Comparison of ENCODE assay signal across 10 cellular contexts in genomic region chr3:23776352-23776891, GRCh38. TPM values are rescaled to one million over a fixed set of nuclear protein-coding genes. Genes with fewer than 3 reads are reported as not detected.
DNase-seq lines count a peak whose midpoint lies in the region; ATAC-seq, FAIRE-seq and TF ChIP-seq lines count a peak whose summit lies in the region.
"Had no signal": no experiment of that assay in that cellular context is flagged by ENCODE, and none has a peak within 500 bp of the region (broad histone marks: within the 10 kb centered on the region; RNA-seq: fewer than 3 reads in every experiment).

No MANE protein-coding gene starts in this region.

- no peak overlapping the region for H3K4me3 ChIP-seq in GM23338
- no peak overlapping the region for H3K4me3 ChIP-seq in bronchial epithelial cell (ENCODE audit: low read depth, low read length)
- no peak overlapping the region for H3K4me3 ChIP-seq in skin epidermis
- no peak overlapping the region for H3K4me3 ChIP-seq in adrenal gland

- H3F3A ChIP-seq in GM23338 (replicated peaks; ENCODE audit: low read depth) = no peaks in the 10 kb centered on the region

- H3K4me1 Mint-ChIP-seq in GM23338 = peaks cover 2% of the 10 kb centered on the region; the same call in 1 of the 3 replicates
- no peaks in the 10 kb centered on the region for H3K4me1 Mint-ChIP-seq in activated CD8-positive, alpha-beta T cell treated with anti-CD3 and anti-CD28 coated beads for 36 hours (ENCODE audit: low read depth)

- no peak for TF ChIP-seq POLR2A in adrenal gland (IDR thresholded peaks at IDR 0.05)

- intact Hi-C loops in adrenal gland (cut with DNase I) = no loop called here
- intact Hi-C loops in activated CD8-positive, alpha-beta T cell treated with anti-CD3 and anti-CD28 coated beads for 36 hours (cut with micrococcal nuclease) = no loop called here

- no peak overlapping the region for H3K4me2 ChIP-seq in GM23338

- CTCF ChIA-PET in activated CD8-positive, alpha-beta T cell treated with anti-CD3 and anti-CD28 coated beads for 36 hours (lab: Charles Lee) = interaction anchor here (1.3 kb wide), 1 partner anchor 14 kb away, joined by 5 read pairs; no protein-coding TSS in a partner anchor

- H3K27me3 Mint-ChIP-seq in GM23338 (ENCODE audit: insufficient read depth, low read depth, poor library complexity) = no peaks in the 10 kb centered on the region
- H3K27me3 Mint-ChIP-seq in activated CD8-positive, alpha-beta T cell treated with anti-CD3 and anti-CD28 coated beads for 36 hours = peaks cover 6% of the 10 kb centered on the region

- DNase-seq in GM23338 (ENCODE audit: low spot score) (no peak), bronchial epithelial cell (ENCODE audit: low read depth) (peak; percentile 39), hepatic stellate cell (ENCODE audit: low spot score) (peak; percentile 85), adrenal gland (no peak), GM19240 (ENCODE audit: insufficient read length, low spot score) (no peak)
- no peak for DNase-seq in activated CD8-positive, alpha-beta T cell treated with anti-CD3 and anti-CD28 coated beads for 36 hours
- DNase-seq: activated T-cell treated with anti-CD3 and anti-CD28 coated beads for 4 hours, NCI-H1694 had no signal

- H3K9me3 Mint-ChIP-seq in GM23338 = no peaks in the 10 kb centered on the region; the same call in 2 of the 3 replicates
- no peaks in the 10 kb centered on the region for H3K9me3 Mint-ChIP-seq in activated CD8-positive, alpha-beta T cell treated with anti-CD3 and anti-CD28 coated beads for 36 hours

- no peaks in the 10 kb centered on the region for H3K79me2 ChIP-seq in GM23338 (replicated peaks; ENCODE audit: insufficient read depth)

- no peaks in the 10 kb centered on the region for H3K27me3 ChIP-seq in GM23338 (ENCODE audit: insufficient read depth)
- H3K27me3 ChIP-seq in bronchial epithelial cell (ENCODE audit: control insufficient read depth, insufficient read depth, low read length) = no peaks in the 10 kb centered on the region
- H3K27me3 ChIP-seq in adrenal gland = no peaks in the 10 kb centered on the region

- ATAC-seq in GM23338 (peak; percentile 68), HG02973 (IDR thresholded peaks at IDR 0.05; ENCODE audit: unreplicated experiment) (no peak)
- ATAC-seq in activated CD8-positive, alpha-beta T cell treated with anti-CD3 and anti-CD28 coated beads for 36 hours = no peak

- no peak overlapping the region for H3K27ac Mint-ChIP-seq in GM23338
- no peak overlapping the region for H3K27ac Mint-ChIP-seq in activated CD8-positive, alpha-beta T cell treated with anti-CD3 and anti-CD28 coated beads for 36 hours

- no peak overlapping the region for H3K4me3 Mint-ChIP-seq in GM23338
- no peak overlapping the region for H3K4me3 Mint-ChIP-seq in activated CD8-positive, alpha-beta T cell treated with anti-CD3 and anti-CD28 coated beads for 36 hours

- H3K9me3 ChIP-seq in adrenal gland (replicated peaks in 1 of 3) = no peaks in the 10 kb centered on the region

- 43 to 81% (median 72%) methylated on average over 3 to 6 of the region's 6 CpGs for WGBS in adrenal gland, 4 donors

- no peak for TF ChIP-seq CTCF in GM23338 (conservative IDR thresholded peaks at IDR 0.05; ENCODE audit: low read depth in 2 of 2)
- TF ChIP-seq CTCF in bronchial epithelial cell (IDR thresholded peaks at IDR 0.05; ENCODE audit: insufficient read depth, low read length, severe bottlenecking) = no peak
- no peak for TF ChIP-seq CTCF in adrenal gland (IDR thresholded peaks at IDR 0.05)
- TF ChIP-seq CTCF in activated CD8-positive, alpha-beta T cell treated with anti-CD3 and anti-CD28 coated beads for 36 hours (IDR thresholded peaks at IDR 0.05) = no peak

- no peaks in the 10 kb centered on the region for H3K36me3 Mint-ChIP-seq in GM23338 (ENCODE audit: low read depth)
- no peaks in the 10 kb centered on the region for H3K36me3 Mint-ChIP-seq in activated CD8-positive, alpha-beta T cell treated with anti-CD3 and anti-CD28 coated beads for 36 hours (ENCODE audit: low read depth)

- H2AFZ ChIP-seq in GM23338 = peak overlapping the region; percentile 93

- H4K20me1 ChIP-seq in GM23338 (replicated peaks; ENCODE audit: insufficient read depth) = no peaks in the 10 kb centered on the region

- H3K4me1 ChIP-seq in GM23338 (ENCODE audit: insufficient read depth) (no peaks in the 10 kb centered on the region), adrenal gland (replicated peaks in 1 of 2) (no peaks in the 10 kb centered on the region)

- POLR2A ChIA-PET in activated CD8-positive, alpha-beta T cell treated with anti-CD3 and anti-CD28 coated beads for 36 hours (lab: Charles Lee) = no interaction called here

- FAIRE-seq in bronchial epithelial cell (lab: Jason Lieb, UNC) = no peak

- no peaks in the 10 kb centered on the region for H3K36me3 ChIP-seq in GM23338 (ENCODE audit: insufficient read depth)
- no peaks in the 10 kb centered on the region for H3K36me3 ChIP-seq in bronchial epithelial cell (ENCODE audit: control insufficient read depth, insufficient read depth, low read length)
- H3K36me3 ChIP-seq in adrenal gland (replicated peaks in 1 of 2) = no peaks in the 10 kb centered on the region

- no peaks in the 10 kb centered on the region for H3K9me2 ChIP-seq in GM23338 (ENCODE audit: insufficient read depth)

- no peak overlapping the region for H3K27ac ChIP-seq in GM23338 (ENCODE audit: low read depth)
- H3K27ac ChIP-seq in skin epidermis = peak overlapping the region in 12 of 21 experiments; percentile 17 to 88 (median 56)
- H3K27ac ChIP-seq in adrenal gland = peak overlapping the region in 1 of 5 donors; percentile 65

TF ChIP-seq in GM23338, 12 proteins besides CTCF, POLR2A, EP300 and RAD21:
- no peak for TF ChIP-seq EZH2 (IDR thresholded peaks at IDR 0.05; ENCODE audit: low read depth, unreplicated experiment)
- no peak for TF ChIP-seq JUNB (IDR thresholded peaks at IDR 0.05; ENCODE audit: unreplicated experiment)
- no peak for TF ChIP-seq ZNF331 (CRISPR knock-in tag; IDR thresholded peaks at IDR 0.05; ENCODE audit: low read depth)

RNA-seq across cellular contexts. Expression of gene UBE2E1, which starts 29.3 kb away (rescaled TPM):
- 113 and 120 TPM in 2 replicates for total RNA-seq in GM23338 (2014; rRNA removed; shearing (Covaris generic))
- polyA plus RNA-seq in GM23338 (2016; fragmentation: Nextera tagmentation; extraction: Ambion mirVana) (39.9 and 41.5 TPM in 2 replicates), adrenal gland (10 to 100 TPM; 36.0 to 80.3 (median 37.6) TPM)
- total RNA-seq in bronchial epithelial cell (85.4 and 124 TPM in 2 replicates), adrenal gland (10 to 100 TPM; 19.4 to 68.7 (median 59.9) TPM)
- total RNA-seq in activated CD8-positive, alpha-beta T cell treated with anti-CD3 and anti-CD28 coated beads for 36 hours = 10 to 100 TPM; 79.0 to 80.3 TPM

Comparison
In these comparisons a context has a peak if more than half of its experiments do, and no peak if none do; other contexts are left out.
1. DNase-seq: peak in bronchial epithelial cell (single experiment) and hepatic stellate cell (single experiment); none in GM23338 (single experiment), adrenal gland (0 of 7), activated CD8-positive, alpha-beta T cell treated with anti-CD3 and anti-CD28 coated beads for 36 hours (single experiment) and GM19240 (single experiment).